ENCODE assay signal across 10 cellular contexts in genomic region chr10:79176949-79177602, GRCh38.
DNase-seq lines count a peak whose midpoint lies in the region; ATAC-seq and TF ChIP-seq lines count a peak whose summit lies in the region.
"Had no signal": no experiment of that assay in that cellular context is flagged by ENCODE, and none has a peak within 500 bp of the region (broad histone marks: within the 10 kb centered on the region; RNA-seq: fewer than 3 reads in every experiment).

No MANE protein-coding gene starts in this region.

- BruUV-seq in MCF 10A (replicated peaks; lab: Mats Ljungman, UMichigan), result no TSS peak

- H3K27me3 Mint-ChIP-seq in activated T-helper 17 cell treated with anti-CD3 and anti-CD28 coated beads, Interleukin-2, amount 50 U/mL, for 72 hours, result no peaks in the 10 kb centered on the region
- no peaks in the 10 kb centered on the region for H3K27me3 Mint-ChIP-seq in osteocyte (ENCODE audit: unreplicated experiment)
- no peaks in the 10 kb centered on the region for H3K27me3 Mint-ChIP-seq in MCF 10A (ENCODE audit: insufficient read depth, unreplicated experiment)

- DNase-seq in AG04450 (ENCODE audit: low read depth, low spot score), result no peak
- DNase-seq in heart right ventricle, result peak; percentile 57 to 77
- no peak for DNase-seq in osteocyte (ENCODE audit: extremely low spot score, unreplicated experiment)
- DNase-seq in NCI-H187 treated with DMSO at 0.1 percent for 48 hours (lab: John Stamatoyannopoulos, UW), result no peak
- no peak for DNase-seq in MCF 10A (ENCODE audit: unreplicated experiment)
- DNase-seq in ACHN, result no peak
- DNase-seq in cortex of kidney (lab: John Stamatoyannopoulos, UW), result no peak
- DNase-seq: activated CD4-positive, alpha-beta T cell treated with anti-CD3 and anti-CD28 coated beads for 48 hours; hippocampal formation had no signal

- no peak for ATAC-seq in activated T-helper 17 cell treated with anti-CD3 and anti-CD28 coated beads, Interleukin-2, amount 50 U/mL, for 72 hours (replicated peaks)
- peak; percentile 13 to 82 (median 69) for ATAC-seq in heart right ventricle

- CTCF ChIA-PET in AG04450 (lab: Charles Lee) (interaction anchor here (1.2 to 1.8 kb wide), 2 partner anchors 19 to 20 kb away, joined by 5 read pairs; no protein-coding TSS in a partner anchor), MCF 10A (lab: Yijun Ruan, JAX) (interaction anchor here (3.2 kb wide), 1 partner anchor 19 kb away, joined by 12 read pairs; no protein-coding TSS in a partner anchor)

- H3K27ac ChIP-seq in AG04450 (ENCODE audit: low read depth, low read length) (peak overlapping the region; percentile 86), heart right ventricle (peak overlapping the region; percentile 40 to 91 (median 70))

- POLR2A ChIA-PET in AG04450 (lab: Yijun Ruan, JAX) (interaction anchor here (0.9 to 1.8 kb wide), 5 partner anchors 18 to 490 kb away, joined by 3 to 5 read pairs (median 3); no protein-coding TSS in a partner anchor), MCF 10A (lab: Yijun Ruan, JAX) (interaction anchor here (0.6 to 0.7 kb wide), 2 partner anchors 15 to 33 kb away, joined by 3 to 4 read pairs; no protein-coding TSS in a partner anchor)

- H3K4me1 Mint-ChIP-seq in activated T-helper 17 cell treated with anti-CD3 and anti-CD28 coated beads, Interleukin-2, amount 50 U/mL, for 72 hours, result no peaks in the 10 kb centered on the region
- peaks cover 79% of the 10 kb centered on the region for H3K4me1 Mint-ChIP-seq in osteocyte (ENCODE audit: unreplicated experiment)
- peaks cover 13% of the 10 kb centered on the region for H3K4me1 Mint-ChIP-seq in MCF 10A (ENCODE audit: insufficient read depth, unreplicated experiment)

- H3K4me3 ChIP-seq in AG04450 (ENCODE audit: low read depth, low read length), result no peak overlapping the region
- no peak overlapping the region for H3K4me3 ChIP-seq in heart right ventricle

- in situ Hi-C loops in ACHN (cut with HindIII; ENCODE audit: low pct_ligation_motif_present, low pct_unique_long_range_greater_than_20kb, low sequenced_read_pairs), result no loop called here

- no peaks in the 10 kb centered on the region for H3K9me3 Mint-ChIP-seq in activated T-helper 17 cell treated with anti-CD3 and anti-CD28 coated beads, Interleukin-2, amount 50 U/mL, for 72 hours
- no peaks in the 10 kb centered on the region for H3K9me3 Mint-ChIP-seq in osteocyte (ENCODE audit: unreplicated experiment)
- H3K9me3 Mint-ChIP-seq in MCF 10A (ENCODE audit: unreplicated experiment), result no peaks in the 10 kb centered on the region

- intact Hi-C loops in heart right ventricle (cut with DNase I), result loop anchor here in 1 of 10 donors (10.0 kb wide), 1 partner anchor 102 kb away; no protein-coding TSS in a partner anchor
- intact Hi-C loops in MCF 10A (cut with micrococcal nuclease), result no loop called here

- H3K27ac Mint-ChIP-seq in activated T-helper 17 cell treated with anti-CD3 and anti-CD28 coated beads, Interleukin-2, amount 50 U/mL, for 72 hours, result peak overlapping the region; percentile 60
- H3K27ac Mint-ChIP-seq in osteocyte (ENCODE audit: unreplicated experiment) (peak overlapping the region; percentile 64), MCF 10A (ENCODE audit: low read depth, unreplicated experiment) (no peak overlapping the region)

- WGBS in heart right ventricle, 2 donors, result 46 to 59% methylated on average over 18 of the region's 18 CpGs

- H3K36me3 ChIP-seq in heart right ventricle, result peaks cover 0 to 9% (median 0%) of the 10 kb centered on the region in 9 donors

- TF ChIP-seq CTCF in AG04450 (IDR thresholded peaks at IDR 0.05; ENCODE audit: low read depth, low read length) (no peak), heart right ventricle (IDR thresholded peaks at IDR 0.05) (no peak), osteocyte (IDR thresholded peaks at IDR 0.05) (no peak), MCF 10A (IDR thresholded peaks at IDR 0.05; ENCODE audit: unreplicated experiment) (no peak)

- H3K27me3 ChIP-seq in AG04450 (ENCODE audit: control insufficient read depth, insufficient read depth, low read length) (no peaks in the 10 kb centered on the region), heart right ventricle (no peaks in the 10 kb centered on the region)

- H3K4me1 ChIP-seq in heart right ventricle, result peaks cover 66 to 99% (median 86%) of the 10 kb centered on the region in 9 donors

- H3K4me3 Mint-ChIP-seq in activated T-helper 17 cell treated with anti-CD3 and anti-CD28 coated beads, Interleukin-2, amount 50 U/mL, for 72 hours, result no peak overlapping the region
- no peak overlapping the region for H3K4me3 Mint-ChIP-seq in osteocyte (ENCODE audit: unreplicated experiment)
- H3K4me3 Mint-ChIP-seq in MCF 10A (ENCODE audit: unreplicated experiment), result no peak overlapping the region

- H3K36me3 Mint-ChIP-seq in activated T-helper 17 cell treated with anti-CD3 and anti-CD28 coated beads, Interleukin-2, amount 50 U/mL, for 72 hours (ENCODE audit: low read depth), result no peaks in the 10 kb centered on the region
- H3K36me3 Mint-ChIP-seq in osteocyte (ENCODE audit: unreplicated experiment), result peaks cover 16% of the 10 kb centered on the region
- peaks cover 22% of the 10 kb centered on the region for H3K36me3 Mint-ChIP-seq in MCF 10A (ENCODE audit: insufficient read depth, unreplicated experiment)

- no peaks in the 10 kb centered on the region; the same call in 1 of the 2 replicates for H3K9me3 ChIP-seq in AG04450 (ENCODE audit: control insufficient read depth, insufficient read depth, low read length)
- H3K9me3 ChIP-seq in heart right ventricle, result no peaks in the 10 kb centered on the region

Comparison
In these comparisons a context has a peak if more than half of its experiments do, and no peak if none do; other contexts are left out.
1. DNase-seq: peak in heart right ventricle (2 of 2); none in AG04450 (single experiment), osteocyte (single experiment), NCI-H187 treated with DMSO at 0.1 percent for 48 hours (single experiment), MCF 10A (single experiment), ACHN (single experiment) and cortex of kidney (single experiment).